8 cellular contexts compared by ENCODE assay signal in genomic region chr17:8173871-8174322, GRCh38. TPM values are rescaled to one million over a fixed set of nuclear protein-coding genes. Genes with fewer than 3 reads are reported as not detected.
DNase-seq lines count a peak whose midpoint lies in the region; ATAC-seq, FAIRE-seq and TF ChIP-seq lines count a peak whose summit lies in the region.

No MANE protein-coding gene starts in this region.

- H3K9ac ChIP-seq in HUES48 (ENCODE audit: low read depth, low read length) (peak overlapping the region; percentile 97), mucosa of rectum (ENCODE audit: low read depth in 1 of 2, low read length in 2 of 2) (peak overlapping the region; percentile 61 to 65)

- TF ChIP-seq CTCF in AG04449 (IDR thresholded peaks at IDR 0.05; ENCODE audit: insufficient read depth, low read length, missing control alignments) = no peak
- TF ChIP-seq CTCF in cardiac fibroblast (IDR thresholded peaks at IDR 0.05; ENCODE audit: low read depth, low read length) = no peak

- TF ChIP-seq POLR2A in GM12892 (IDR thresholded peaks at IDR 0.05; ENCODE audit: low read depth, low read length) = no peak

- H3K4me3 ChIP-seq in AG04449 (ENCODE audit: low read depth, low read length) (peak overlapping the region; percentile 55), HUES48 (ENCODE audit: low read depth, low read length) (peak overlapping the region; percentile 72), cardiac fibroblast (replicated peaks in 1 of 2; ENCODE audit: low read depth in 2 of 2, low read length in 2 of 2) (peak overlapping the region; percentile 46 to 47), mucosa of rectum (ENCODE audit: low read length in 2 of 2) (peak overlapping the region; percentile 66 to 74)

- H3K27me3 ChIP-seq in HUES48 (ENCODE audit: control insufficient read depth, insufficient read depth, low read length) (no peaks in the 10 kb centered on the region), mucosa of rectum (ENCODE audit: control insufficient read depth in 2 of 2, insufficient read depth in 2 of 2, low read length in 2 of 2) (no peaks in the 10 kb centered on the region)

- FAIRE-seq in GM12892 (lab: Jason Lieb, UNC) = no peak

- H3K4me1 ChIP-seq in HUES48 (ENCODE audit: control insufficient read depth, insufficient read depth, low read length) (peaks cover 20% of the 10 kb centered on the region), mucosa of rectum (ENCODE audit: control insufficient read depth in 2 of 2, insufficient read depth in 2 of 2, low read length in 2 of 2) (peaks cover 21 to 25% of the 10 kb centered on the region in 2 donors)

- peak overlapping the region; percentile 98 for H3K27ac ChIP-seq in HUES48 (ENCODE audit: low read depth, low read length)
- peak overlapping the region; percentile 82 to 89 for H3K27ac ChIP-seq in mucosa of rectum (ENCODE audit: low read depth in 2 of 2, low read length in 2 of 2)

- H3K36me3 ChIP-seq in HUES48 (ENCODE audit: control insufficient read depth, insufficient read depth, low read length) = no peaks in the 10 kb centered on the region
- H3K36me3 ChIP-seq in mucosa of rectum (ENCODE audit: control insufficient read depth in 2 of 2, insufficient read depth in 2 of 2, low read length in 2 of 2) = no peaks in the 10 kb centered on the region

- CTCF ChIA-PET in AG04449 (lab: Yijun Ruan, JAX) = no interaction called here

- DNase-seq in AG04449 (ENCODE audit: low read depth, low spot score) (no peak), cardiac fibroblast (ENCODE audit: low read depth in 2 of 2) (peak in 1 of 2 donors; percentile 55), NCI-H2029 treated with DMSO at 0.1 percent for 48 hours (lab: John Stamatoyannopoulos, UW) (no peak), GM12892 (ENCODE audit: insufficient read length) (no peak)

- POLR2A ChIA-PET in AG04449 (lab: Yijun Ruan, JAX) = interaction anchor here (0.8 to 2.1 kb wide), 18 partner anchors 10 to 486 kb away, joined by 3 to 17 read pairs (median 6); partner anchors contain the start of genes BORCS6, CTC1, HES7 and TP53

- H3K9me3 ChIP-seq in HUES48 (ENCODE audit: control insufficient read depth, insufficient read depth, low read length) (no peaks in the 10 kb centered on the region), mucosa of rectum (ENCODE audit: control insufficient read depth in 2 of 2, low read length in 2 of 2) (no peaks in the 10 kb centered on the region)

- ATAC-seq in HG03196 (IDR thresholded peaks at IDR 0.05; ENCODE audit: unreplicated experiment) (no peak), HG03159 (IDR thresholded peaks at IDR 0.05; ENCODE audit: unreplicated experiment) (no peak)

RNA-seq across cellular contexts. Expression of gene TMEM107, which starts 2.3 kb away (rescaled TPM):
- polyA plus RNA-seq in GM12892 (2012; ENCODE audit: missing spikeins) = 22.7 TPM

RNA-seq across cellular contexts. Expression of gene VAMP2, which starts 11.1 kb away (rescaled TPM):
- polyA plus RNA-seq in GM12892 (2012; ENCODE audit: missing spikeins) = 32.1 TPM

RNA-seq across cellular contexts. Expression of gene BORCS6, which starts 16.1 kb away (rescaled TPM):
- 2.0 TPM for polyA plus RNA-seq in GM12892 (2012; ENCODE audit: missing spikeins)

RNA-seq across cellular contexts. Expression of gene PER1, which starts 21.7 kb away (rescaled TPM):
- 11.8 TPM for polyA plus RNA-seq in GM12892 (2012; ENCODE audit: missing spikeins)

RNA-seq across cellular contexts. Expression of gene AURKB, which starts 36.5 kb away (rescaled TPM):
- polyA plus RNA-seq in GM12892 (2012; ENCODE audit: missing spikeins) = 62.4 TPM
